ENCODE assay signal across 28 cellular contexts in the genomic region with DNA sequence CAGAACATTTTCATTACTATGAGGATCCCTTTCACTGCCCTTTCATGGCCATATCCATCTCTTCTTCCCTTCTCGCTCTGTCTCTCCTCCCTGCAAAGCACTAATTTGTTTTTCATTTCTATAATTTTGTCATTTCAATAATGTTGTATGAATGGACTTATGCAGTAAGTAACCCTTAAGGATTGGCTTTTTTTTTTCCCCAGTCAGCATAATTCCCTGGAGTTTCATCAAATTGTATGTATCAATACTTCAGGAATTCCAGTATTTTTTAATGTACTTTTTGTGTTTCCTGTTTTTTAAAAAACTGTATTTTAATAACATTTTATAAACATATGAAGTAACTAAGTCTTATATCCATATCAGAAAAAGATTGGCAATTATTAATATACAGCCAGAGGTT.
"Had no signal": no experiment of that assay in that cellular context is flagged by ENCODE, and none has a peak within 500 bp of the region (broad histone marks: within the 10 kb centered on the region; RNA-seq: fewer than 3 reads in every experiment).

No MANE protein-coding gene starts in this region.

- H3K27ac ChIP-seq: neural progenitor cell, ovary, parathyroid adenoma, psoas muscle, skin epidermis, spleen, suprapubic skin, testis, tibial artery, transverse colon, upper lobe of right lung, uterus had no signal

- H3K4me3 ChIP-seq: neural progenitor cell, ovary, psoas muscle, skin epidermis, smooth muscle cell, spleen, suprapubic skin, testis, tibial artery, transverse colon, upper lobe of right lung, uterus had no signal

- H2AFZ ChIP-seq: neural progenitor cell, parathyroid adenoma had no signal

- H3K27me3 ChIP-seq: neural progenitor cell, ovary, spleen, suprapubic skin, testis, tibial artery, transverse colon, upper lobe of right lung, uterus had no signal

- H3K9me3 ChIP-seq: ovary, psoas muscle, suprapubic skin, testis, tibial artery, transverse colon, upper lobe of right lung, uterus had no signal

- DNase-seq: natural killer cell; occipital lobe; ovary; posterior cingulate gyrus; psoas muscle; right cardiac atrium; spleen; stimulated activated CD4-positive, alpha-beta T cell treated with anti-CD3 and anti-CD28 coated beads, Interleukin-12 subunit alpha, Interleukin-12 subunit beta, amount 100 ng/mL, for 4 hours; stimulated activated CD4-positive, alpha-beta T cell treated with anti-CD3 and anti-CD28 coated beads, Interleukin-1b, Interleukin-23, amount 100 ng/mL, for 48 hours; stimulated activated CD4-positive, alpha-beta T cell treated with anti-CD3 and anti-CD28 coated beads, Interleukin-4, amount 100 ng/mL, for 1 hour; stimulated activated CD4-positive, alpha-beta T cell treated with anti-CD3 and anti-CD28 coated beads, Interleukin-4, amount 100 ng/mL, for 4 hours; stimulated activated CD8-positive, alpha-beta memory T cell treated with anti-CD3 and anti-CD28 coated beads, Interleukin-4, amount 100 ng/mL, for 48 hours; stimulated activated naive CD4-positive, alpha-beta T cell; stimulated activated naive CD8-positive, alpha-beta T cell treated with anti-CD3 and anti-CD28 coated beads, Interleukin-15, amount 100 ng/mL, for 72 hours; stimulated activated naive CD8-positive, alpha-beta T cell treated with anti-CD3 and anti-CD28 coated beads, Interleukin-15, Interleukin-2, amounts not matched to agents 100 U/mL and 50 U/mL, for 24 hours; substantia nigra; testis; tibial artery; transverse colon; upper lobe of right lung; uterus had no signal

- H3K4me1 ChIP-seq: neural progenitor cell, parathyroid adenoma, psoas muscle, spleen, suprapubic skin, testis, tibial artery, transverse colon, upper lobe of right lung, uterus had no signal

- H3K36me3 ChIP-seq: neural progenitor cell, ovary, spleen, suprapubic skin, tibial artery, transverse colon, upper lobe of right lung, uterus had no signal

- H3K4me2 ChIP-seq: neural progenitor cell, smooth muscle cell had no signal

- ATAC-seq: natural killer cell; psoas muscle; right cardiac atrium; sciatic nerve; stimulated activated memory B cell treated with anti-CD40 and anti-IgM and Interleukin-4, amounts not matched to agents 10 μg/mL and 1 μg/mL and 100 μg/mL, for 72 hours; stimulated activated naive CD8-positive, alpha-beta T cell treated with anti-CD3 and anti-CD28 coated beads, Interleukin-15, amount 100 ng/mL, for 72 hours; stimulated activated naive CD8-positive, alpha-beta T cell treated with anti-CD3 and anti-CD28 coated beads, Interleukin-15, Interleukin-2, amounts not matched to agents 100 U/mL and 50 U/mL, for 24 hours; upper lobe of right lung had no signal

- H3K79me2 ChIP-seq: parathyroid adenoma had no signal

- H3K9ac ChIP-seq: neural progenitor cell, parathyroid adenoma had no signal
